8 cellular contexts compared by ENCODE assay signal in genomic region chr19:1213391-1214286, GRCh38. TPM values are rescaled to one million over a fixed set of nuclear protein-coding genes. Genes with fewer than 3 reads are reported as not detected.
DNase-seq lines count a peak whose midpoint lies in the region; ATAC-seq and TF ChIP-seq lines count a peak whose summit lies in the region.

No MANE protein-coding gene starts in this region.

- peak overlapping the region; percentile 85 for H3K4me3 Mint-ChIP-seq in CD4-positive, alpha-beta T cell
- H3K4me3 Mint-ChIP-seq in activated CD8-positive, alpha-beta T cell treated with anti-CD3 and anti-CD28 coated beads for 36 hours = peak overlapping the region; percentile 46

- no peaks in the 10 kb centered on the region for H3K9me3 ChIP-seq in CD4-positive, alpha-beta T cell (ENCODE audit: control insufficient read depth, low read length)
- no peaks in the 10 kb centered on the region for H3K9me3 ChIP-seq in Loucy (ENCODE audit: insufficient read depth, low read depth, low read length)
- no peaks in the 10 kb centered on the region for H3K9me3 ChIP-seq in neutrophil

- peak overlapping the region; percentile 90 for H3K27ac Mint-ChIP-seq in CD4-positive, alpha-beta T cell
- H3K27ac Mint-ChIP-seq in activated CD8-positive, alpha-beta T cell treated with anti-CD3 and anti-CD28 coated beads for 36 hours = peak overlapping the region; percentile 90

- peak overlapping the region; percentile 46 for H3K4me3 ChIP-seq in Loucy (ENCODE audit: low read length, poor library complexity, severe bottlenecking)
- H3K4me3 ChIP-seq in neutrophil (ENCODE audit: low read depth in 1 of 2, low read length in 1 of 2) = peak overlapping the region in 1 of 2 experiments; percentile 14

- peaks cover 19% of the 10 kb centered on the region for H3K36me3 Mint-ChIP-seq in CD4-positive, alpha-beta T cell (ENCODE audit: low read depth)
- peaks cover 10% of the 10 kb centered on the region for H3K36me3 Mint-ChIP-seq in activated CD8-positive, alpha-beta T cell treated with anti-CD3 and anti-CD28 coated beads for 36 hours (ENCODE audit: low read depth)

- DNase-seq in CD4-positive, alpha-beta T cell = peak in 9 of 10 experiments; percentile 19 to 61 (median 38)
- DNase-seq in activated CD8-positive, alpha-beta T cell treated with anti-CD3 and anti-CD28 coated beads for 36 hours = peak; percentile 73
- DNase-seq in fibroblast of gingiva (ENCODE audit: low read depth) (peak; percentile 96), NCI-H1417 treated with DMSO at 0.1 percent for 48 hours (lab: John Stamatoyannopoulos, UW) (no peak), amniotic stem cell (lab: John Stamatoyannopoulos, UW) (no peak)

- H3K27me3 Mint-ChIP-seq in CD4-positive, alpha-beta T cell = no peaks in the 10 kb centered on the region
- H3K27me3 Mint-ChIP-seq in activated CD8-positive, alpha-beta T cell treated with anti-CD3 and anti-CD28 coated beads for 36 hours = no peaks in the 10 kb centered on the region

- no peaks in the 10 kb centered on the region for H3F3A ChIP-seq in Loucy (ENCODE audit: low read depth)

- no peak for TF ChIP-seq CTCF in CD4-positive, alpha-beta T cell (IDR thresholded peaks at IDR 0.05)
- TF ChIP-seq CTCF in Loucy (conservative IDR thresholded peaks at IDR 0.05; ENCODE audit: low read length) = no peak
- no peak for TF ChIP-seq CTCF in activated CD8-positive, alpha-beta T cell treated with anti-CD3 and anti-CD28 coated beads for 36 hours (IDR thresholded peaks at IDR 0.05)
- no peak for TF ChIP-seq CTCF in neutrophil (IDR thresholded peaks at IDR 0.05)

- peak overlapping the region; percentile 53 for H3K4me2 ChIP-seq in Loucy (ENCODE audit: low read depth, low read length, poor library complexity, severe bottlenecking)

- intact Hi-C loops in CD4-positive, alpha-beta T cell (cut with DNase I, micrococcal nuclease) = no loop called here
- intact Hi-C loops in activated CD8-positive, alpha-beta T cell treated with anti-CD3 and anti-CD28 coated beads for 36 hours (cut with micrococcal nuclease) = no loop called here

- H2AFZ ChIP-seq in Loucy (ENCODE audit: low read length) = no peak overlapping the region

- no peaks in the 10 kb centered on the region; the same call in 1 of the 2 replicates for H3K36me3 ChIP-seq in Loucy (ENCODE audit: insufficient read depth, low read length)
- H3K36me3 ChIP-seq in neutrophil = peaks cover 3% of the 10 kb centered on the region

- peaks cover 98% of the 10 kb centered on the region for H3K79me2 ChIP-seq in Loucy (ENCODE audit: insufficient read depth, low read length)

- H3K27ac ChIP-seq in CD4-positive, alpha-beta T cell (ENCODE audit: low read depth, low read length) = peak overlapping the region; percentile 54
- H3K27ac ChIP-seq in neutrophil = peak overlapping the region; percentile 76

- peak; percentile 94 for ATAC-seq in CD4-positive, alpha-beta T cell (ENCODE audit: poor library complexity)
- peak; percentile 88 for ATAC-seq in activated CD8-positive, alpha-beta T cell treated with anti-CD3 and anti-CD28 coated beads for 36 hours
- ATAC-seq in HG03196 (IDR thresholded peaks at IDR 0.05; ENCODE audit: unreplicated experiment) = no peak

- no peaks in the 10 kb centered on the region for H3K9me3 Mint-ChIP-seq in CD4-positive, alpha-beta T cell
- no peaks in the 10 kb centered on the region for H3K9me3 Mint-ChIP-seq in activated CD8-positive, alpha-beta T cell treated with anti-CD3 and anti-CD28 coated beads for 36 hours

- no peaks in the 10 kb centered on the region for H3K9me2 ChIP-seq in Loucy (replicated peaks; ENCODE audit: low read depth, low read length)

- H4K20me1 ChIP-seq in Loucy (ENCODE audit: insufficient read depth, low read length, poor library complexity, severe bottlenecking) = peaks cover 62% of the 10 kb centered on the region

- H3K4me1 ChIP-seq in Loucy (ENCODE audit: insufficient read depth, low read length, poor library complexity, severe bottlenecking) = peaks cover 34% of the 10 kb centered on the region
- H3K4me1 ChIP-seq in neutrophil (ENCODE audit: control insufficient read depth in 1 of 2, insufficient read depth in 1 of 2, low read depth in 1 of 2, low read length in 1 of 2) = peaks cover 39 to 40% of the 10 kb centered on the region in 2 experiments

- CTCF ChIA-PET in CD4-positive, alpha-beta T cell (lab: Charles Lee) = interaction anchor here (1.0 to 1.7 kb wide), 2 partner anchors 10 to 31 kb away, joined by 3 to 7 read pairs; no protein-coding TSS in a partner anchor
- CTCF ChIA-PET in activated CD8-positive, alpha-beta T cell treated with anti-CD3 and anti-CD28 coated beads for 36 hours (lab: Charles Lee) = interaction anchor here (0.6 to 1.4 kb wide), 5 partner anchors 9 to 291 kb away, joined by 3 to 7 read pairs (median 3); no protein-coding TSS in a partner anchor

- H3K9ac ChIP-seq in Loucy (ENCODE audit: low read depth, low read length, poor library complexity, severe bottlenecking) = peak overlapping the region; percentile 56

- H3K27me3 ChIP-seq in CD4-positive, alpha-beta T cell (ENCODE audit: control insufficient read depth, insufficient read depth, low read length) = no peaks in the 10 kb centered on the region
- H3K27me3 ChIP-seq in Loucy (ENCODE audit: insufficient read depth, low read length, poor library complexity, severe bottlenecking) (no peaks in the 10 kb centered on the region), neutrophil (no peaks in the 10 kb centered on the region)

- peaks cover 22% of the 10 kb centered on the region for H3K4me1 Mint-ChIP-seq in CD4-positive, alpha-beta T cell (ENCODE audit: low read depth)
- peaks cover 26% of the 10 kb centered on the region for H3K4me1 Mint-ChIP-seq in activated CD8-positive, alpha-beta T cell treated with anti-CD3 and anti-CD28 coated beads for 36 hours (ENCODE audit: low read depth)

- POLR2A ChIA-PET in CD4-positive, alpha-beta T cell (lab: Charles Lee) = interaction anchor here (1.9 kb wide), 1 partner anchor 56 kb away, joined by 13 read pairs; the partner anchor contains the start of gene CIRBP
- POLR2A ChIA-PET in activated CD8-positive, alpha-beta T cell treated with anti-CD3 and anti-CD28 coated beads for 36 hours (lab: Charles Lee) = interaction anchor here (0.9 to 1.3 kb wide), 4 partner anchors 25 to 134 kb away, joined by 3 to 4 read pairs (median 3); no protein-coding TSS in a partner anchor

RNA-seq across cellular contexts. Expression of gene STK11, which starts 8.1 kb away (rescaled TPM):
- 10 to 100 TPM; 49.7 to 53.0 TPM for total RNA-seq in CD4-positive, alpha-beta T cell
- 10 to 100 TPM; 55.1 to 58.0 TPM for total RNA-seq in activated CD8-positive, alpha-beta T cell treated with anti-CD3 and anti-CD28 coated beads for 36 hours

RNA-seq across cellular contexts. Expression of gene CBARP, which starts 24.2 kb away (rescaled TPM):
- total RNA-seq in CD4-positive, alpha-beta T cell = under 1 TPM in 1 of 2 experiments, not detected in 1; 0.22 TPM
- under 1 TPM; 0.49 to 0.86 TPM for total RNA-seq in activated CD8-positive, alpha-beta T cell treated with anti-CD3 and anti-CD28 coated beads for 36 hours

RNA-seq across cellular contexts. Expression of gene ATP5F1D, which starts 27.9 kb away (rescaled TPM):
- 10 to 100 TPM; 77.6 to 92.6 TPM for total RNA-seq in CD4-positive, alpha-beta T cell
- total RNA-seq in activated CD8-positive, alpha-beta T cell treated with anti-CD3 and anti-CD28 coated beads for 36 hours = 100 to 1,000 TPM; 186 to 199 TPM

RNA-seq across cellular contexts. Expression of gene MIDN, which starts 34.7 kb away (rescaled TPM):
- total RNA-seq in CD4-positive, alpha-beta T cell = 100 to 1,000 TPM; 214 to 228 TPM
- 10 to 100 TPM; 41.1 to 43.9 TPM for total RNA-seq in activated CD8-positive, alpha-beta T cell treated with anti-CD3 and anti-CD28 coated beads for 36 hours

RNA-seq across cellular contexts. Expression of gene SBNO2, which starts 39.6 kb away (rescaled TPM):
- total RNA-seq in CD4-positive, alpha-beta T cell = 100 to 1,000 TPM; 126 to 137 TPM
- 10 to 100 TPM; 41.7 to 42.0 TPM for total RNA-seq in activated CD8-positive, alpha-beta T cell treated with anti-CD3 and anti-CD28 coated beads for 36 hours

Comparison
In these comparisons a context has a peak if more than half of its experiments do, and no peak if none do; other contexts are left out.
1. DNase-seq: peak in CD4-positive, alpha-beta T cell (9 of 10), activated CD8-positive, alpha-beta T cell treated with anti-CD3 and anti-CD28 coated beads for 36 hours (single experiment) and fibroblast of gingiva (single experiment); none in NCI-H1417 treated with DMSO at 0.1 percent for 48 hours (single experiment) and amniotic stem cell (single experiment).